ENCODE assay signal across 6 cellular contexts in genomic region chr6:2120912-2121311, GRCh38.
"Had no signal": no experiment of that assay in that cellular context is flagged by ENCODE, and none has a peak within 500 bp of the region (broad histone marks: within the 10 kb centered on the region; RNA-seq: fewer than 3 reads in every experiment).

No MANE protein-coding gene starts in this region.

- DNase-seq: IMR-90, KBM-7 had no signal

- ATAC-seq: K562 had no signal

- H3K27ac Mint-ChIP-seq: IgD-negative memory B cell had no signal

- FAIRE-seq: HTR-8/SVneo, K562 had no signal

- H3K4me3 ChIP-seq: K562 had no signal

- H3K4me3 Mint-ChIP-seq: IgD-negative memory B cell had no signal

- H3K27ac ChIP-seq: HL-60 had no signal

- H3K27me3 Mint-ChIP-seq: IgD-negative memory B cell had no signal
